In the genomic region with DNA sequence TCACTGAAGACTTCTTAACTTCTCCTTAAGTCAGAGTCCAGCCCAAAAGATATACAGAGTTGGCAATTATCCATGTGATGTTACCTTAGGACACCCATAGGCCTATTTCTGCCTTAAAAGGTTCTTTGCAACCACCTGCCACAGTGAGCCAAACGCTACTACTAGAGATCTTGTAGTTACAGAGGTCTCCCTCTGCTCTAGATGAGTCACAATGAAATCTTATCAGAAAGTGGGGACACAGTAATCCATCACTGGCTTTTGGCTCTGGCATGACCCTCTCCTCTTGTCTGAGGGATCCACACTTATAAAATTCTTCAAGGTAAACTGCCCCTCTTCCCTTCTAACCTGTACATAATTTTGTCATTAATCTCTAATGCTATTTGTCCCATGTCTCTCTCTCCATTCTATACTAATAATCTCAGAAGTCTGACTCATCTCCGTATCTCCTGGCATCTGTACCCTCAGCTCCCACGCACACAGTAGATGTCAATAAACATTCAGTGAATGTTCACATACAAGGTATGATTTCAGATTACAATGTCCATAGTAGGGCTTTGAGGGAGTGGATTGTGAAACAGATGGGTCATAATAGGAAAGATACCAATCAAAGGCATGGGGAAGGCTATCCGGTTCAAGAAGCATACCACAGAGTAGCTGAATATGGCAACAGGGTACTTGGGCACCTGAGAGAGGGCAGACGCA, we compare ENCODE assay signal across 9 cellular contexts.
DNase-seq lines count a peak whose midpoint lies in the region; ATAC-seq and TF ChIP-seq lines count a peak whose summit lies in the region.
"Had no signal": no experiment of that assay in that cellular context is flagged by ENCODE, and none has a peak within 500 bp of the region (broad histone marks: within the 10 kb centered on the region; RNA-seq: fewer than 3 reads in every experiment).

No MANE protein-coding gene starts in this region.

- peaks cover 11% of the 10 kb centered on the region for H4K20me1 ChIP-seq in IMR-90 (ENCODE audit: insufficient read depth, low read length)

- no peak overlapping the region for H3K23ac ChIP-seq in IMR-90 (ENCODE audit: low read depth, low read length)

- peaks cover 8% of the 10 kb centered on the region for H3K9me1 ChIP-seq in IMR-90 (ENCODE audit: insufficient read depth, low read length)

- H3K36me3 ChIP-seq in IMR-90 (ENCODE audit: control insufficient read depth, insufficient read depth, low read length) (no peaks in the 10 kb centered on the region; the same call in 1 of the 2 replicates), A673 (ENCODE audit: insufficient read depth, low read length, poor library complexity, severe bottlenecking) (no peaks in the 10 kb centered on the region)
- H3K36me3 ChIP-seq: neutrophil had no signal

- peak overlapping the region; percentile 13 for H3K4me3 Mint-ChIP-seq in Calu3 (ENCODE audit: low read depth, unreplicated experiment)

- in situ Hi-C loops in IMR-90 (cut with MboI; ENCODE audit: low sequenced_read_pairs): no loop called here

- H4K8ac ChIP-seq in IMR-90 (ENCODE audit: low read depth in 2 of 2, low read length in 2 of 2): no peak overlapping the region

- no peak overlapping the region for H2AFZ ChIP-seq in IMR-90 (replicated peaks; ENCODE audit: low read length, poor library complexity)

- H3K27me3 ChIP-seq in IMR-90 (ENCODE audit: control insufficient read depth, insufficient read depth, low read length) (no peaks in the 10 kb centered on the region), A673 (replicated peaks; ENCODE audit: insufficient read depth, low read depth, low read length, poor library complexity) (no peaks in the 10 kb centered on the region)
- H3K27me3 ChIP-seq: neutrophil had no signal

- no peak overlapping the region for H3K9ac ChIP-seq in IMR-90 (ENCODE audit: low read depth, low read length)

- H2BK120ac ChIP-seq in IMR-90 (ENCODE audit: low read depth, low read length): no peak overlapping the region

- H3K27me3 Mint-ChIP-seq in Calu3 (ENCODE audit: unreplicated experiment): no peaks in the 10 kb centered on the region

- no peak overlapping the region for H3K56ac ChIP-seq in IMR-90 (ENCODE audit: extremely low read depth, insufficient read depth, low read length)

- no peak overlapping the region for H2BK20ac ChIP-seq in IMR-90 (ENCODE audit: low read depth, low read length)

- no peak overlapping the region for H4K91ac ChIP-seq in IMR-90 (ENCODE audit: insufficient read depth, low read depth, low read length)

- H3K27ac Mint-ChIP-seq in Calu3 (ENCODE audit: unreplicated experiment): peak overlapping the region; percentile 21

- 67% methylated on average over 1 of the region's 5 CpGs; no CpG with 5 or more reads in 1 of the 2 experiments for WGBS in IMR-90 (ENCODE audit: extremely low coverage in 2 of 2, insufficient read length in 1 of 2), 2 experiments

- H3K4me1 Mint-ChIP-seq in Calu3 (ENCODE audit: low read depth, unreplicated experiment): peaks cover 39% of the 10 kb centered on the region

- no peak for TF ChIP-seq RAD21 in IMR-90 (IDR thresholded peaks at IDR 0.05; ENCODE audit: low read length)

- no peak overlapping the region; the same call in 1 of the 2 replicates for H2AK5ac ChIP-seq in IMR-90 (ENCODE audit: low read depth, low read length)

- POLR2A ChIA-PET in IMR-90 (lab: Charles Lee; ENCODE audit: unreplicated experiment): no interaction called here
- POLR2A ChIA-PET in A673 (lab: Charles Lee; ENCODE audit: low non-redundant PET): no interaction called here

- H3K4me3 ChIP-seq in IMR-90 (ENCODE audit: insufficient read depth, low read depth, low read length) (no peak overlapping the region), A673 (ENCODE audit: low read depth, low read length, poor library complexity, severe bottlenecking) (no peak overlapping the region)

- H4K5ac ChIP-seq in IMR-90 (ENCODE audit: low read depth, low read length): no peak overlapping the region

- H3K18ac ChIP-seq in IMR-90 (ENCODE audit: low read depth, low read length): peak overlapping the region; percentile 24; the same call in 1 of the 2 replicates

- peak; percentile 24 for DNase-seq in Calu3
- peak; percentile 80 for DNase-seq in IMR-90
- peak; percentile 71 for DNase-seq in dermis blood vessel endothelial cell
- DNase-seq in HPDE6-E6E7 (ENCODE audit: extremely low spot score): no peak
- DNase-seq in NCI-H2029 treated with DMSO at 0.1 percent for 48 hours (lab: John Stamatoyannopoulos, UW): no peak
- DNase-seq in A673 (ENCODE audit: low spot score): no peak
- no peak for DNase-seq in DMS153 treated with DMSO at 0.1 percent for 48 hours (lab: John Stamatoyannopoulos, UW; ENCODE audit: unreplicated experiment)

- H3K27ac ChIP-seq in IMR-90 (ENCODE audit: insufficient read depth, low read length) (no peak overlapping the region), A673 (ENCODE audit: low read depth, low read length, poor library complexity, severe bottlenecking) (no peak overlapping the region)
- H3K27ac ChIP-seq: neutrophil had no signal

- dilution Hi-C loops in IMR-90 (cut with HindIII; ENCODE audit: low sequenced_read_pairs, unreplicated experiment): no loop called here

- ATAC-seq in GM21447 (IDR thresholded peaks at IDR 0.05; ENCODE audit: unreplicated experiment): peak; percentile 18
- peak; percentile 48 for ATAC-seq in IMR-90 (ENCODE audit: low read depth)

- TF ChIP-seq CTCF in Calu3 (IDR thresholded peaks at IDR 0.05; ENCODE audit: unreplicated experiment) (no peak), IMR-90 (conservative IDR thresholded peaks at IDR 0.05; ENCODE audit: low read depth, low read length) (no peak), A673 (conservative IDR thresholded peaks at IDR 0.05; ENCODE audit: low read depth, low read length) (no peak)

- H2AK9ac ChIP-seq in IMR-90 (replicated peaks; ENCODE audit: low read depth, low read length, poor library complexity): no peak overlapping the region

- peaks cover 12% of the 10 kb centered on the region for H3K4me1 ChIP-seq in IMR-90 (ENCODE audit: control insufficient read depth, insufficient read depth, low read length)
- H3K4me1 ChIP-seq in A673 (ENCODE audit: insufficient read depth, low read length, poor library complexity, severe bottlenecking): no peaks in the 10 kb centered on the region

- no peaks in the 10 kb centered on the region for H3K36me3 Mint-ChIP-seq in Calu3 (ENCODE audit: insufficient read depth, unreplicated experiment)

- H3K4me2 ChIP-seq in IMR-90 (ENCODE audit: low read depth, low read length): peak overlapping the region; percentile 5; the same call in 1 of the 2 replicates

- H3K9me3 Mint-ChIP-seq in Calu3 (ENCODE audit: low read depth, unreplicated experiment): no peaks in the 10 kb centered on the region

- H3K9me3 ChIP-seq in IMR-90 (ENCODE audit: control insufficient read depth, insufficient read depth, low read length) (no peaks in the 10 kb centered on the region), A673 (ENCODE audit: low read depth, low read length, poor library complexity, severe bottlenecking) (no peaks in the 10 kb centered on the region)
- H3K9me3 ChIP-seq: neutrophil had no signal

- H2BK15ac ChIP-seq in IMR-90 (ENCODE audit: low read depth, low read length): 0 out of 3 replicates have a peak overlapping the region, but pooled peaks have one; percentile 19

- H3K14ac ChIP-seq in IMR-90 (replicated peaks; ENCODE audit: low read depth, low read length): 0 out of 2 replicates have a peak overlapping the region, but pooled peaks have one; percentile 2

- peaks cover 0 to 32% of the 10 kb centered on the region in 2 experiments; a peak in 2 of 4 replicates for H3K79me1 ChIP-seq in IMR-90 (ENCODE audit: low read depth in 1 of 2, low read length in 2 of 2)

- no peak overlapping the region for H2BK5ac ChIP-seq in IMR-90 (ENCODE audit: low read depth, low read length, poor library complexity, severe bottlenecking)

- intact Hi-C loops in Calu3 (cut with micrococcal nuclease; ENCODE audit: unreplicated experiment) (loop anchor here (1.0 to 5.0 kb wide), 3 partner anchors 41 to 113 kb away; no protein-coding TSS in a partner anchor), IMR-90 (cut with micrococcal nuclease) (loop anchor here (5.0 kb wide), 1 partner anchor 111 kb away; the partner anchor contains the start of gene SGMS1), A673 (cut with micrococcal nuclease; ENCODE audit: unreplicated experiment) (no loop called here)

- BruUV-seq in Calu3 (replicated peaks; lab: Mats Ljungman, UMichigan): no TSS peak
- no TSS peak for BruUV-seq in IMR-90 (replicated peaks; lab: Mats Ljungman, UMichigan)
- BruUV-seq in A673 (replicated peaks; lab: Mats Ljungman, UMichigan): no TSS peak

- TF ChIP-seq POLR2A in IMR-90 (IDR thresholded peaks at IDR 0.05; ENCODE audit: low read depth, low read length): no peak

- CTCF ChIA-PET in Calu3 (lab: Charles Lee) (interaction anchor here (0.6 kb wide), 1 partner anchor 25 kb away, joined by 3 read pairs; no protein-coding TSS in a partner anchor), IMR-90 (lab: Yijun Ruan, JAX) (no interaction called here), A673 (lab: Charles Lee) (no interaction called here)

- H3K4ac ChIP-seq in IMR-90 (ENCODE audit: low read depth, low read length): no peak overlapping the region

TF ChIP-seq in IMR-90, 13 proteins besides CTCF, POLR2A, EP300 and RAD21:
- TF ChIP-seq SMC3 (IDR thresholded peaks at IDR 0.05; ENCODE audit: low read depth, low read length) (no peak), MAZ (IDR thresholded peaks at IDR 0.05; ENCODE audit: borderline replicate concordance, low read depth, low read length) (no peak), RCOR1 (IDR thresholded peaks at IDR 0.05; ENCODE audit: insufficient replicate concordance, low read length) (no peak), FOS (IDR thresholded peaks at IDR 0.05; ENCODE audit: low read depth, low read length) (peak; percentile 57), CEBPB (IDR thresholded peaks at IDR 0.05; ENCODE audit: low read depth, low read length) (peak; percentile 96), CHD1 (IDR thresholded peaks at IDR 0.05; ENCODE audit: low read depth, low read length) (no peak), BHLHE40 (IDR thresholded peaks at IDR 0.05; ENCODE audit: low read depth, low read length) (no peak), RFX5 (IDR thresholded peaks at IDR 0.05; ENCODE audit: low read depth, low read length) (no peak)
- TF ChIP-seq, protein P1, sequence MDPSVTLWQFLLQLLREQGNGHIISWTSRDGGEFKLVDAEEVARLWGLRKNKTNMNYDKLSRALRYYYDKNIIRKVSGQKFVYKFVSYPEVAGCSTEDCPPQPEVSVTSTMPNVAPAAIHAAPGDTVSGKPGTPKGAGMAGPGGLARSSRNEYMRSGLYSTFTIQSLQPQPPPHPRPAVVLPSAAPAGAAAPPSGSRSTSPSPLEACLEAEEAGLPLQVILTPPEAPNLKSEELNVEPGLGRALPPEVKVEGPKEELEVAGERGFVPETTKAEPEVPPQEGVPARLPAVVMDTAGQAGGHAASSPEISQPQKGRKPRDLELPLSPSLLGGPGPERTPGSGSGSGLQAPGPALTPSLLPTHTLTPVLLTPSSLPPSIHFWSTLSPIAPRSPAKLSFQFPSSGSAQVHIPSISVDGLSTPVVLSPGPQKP (IDR thresholded peaks at IDR 0.05; ENCODE audit: borderline replicate concordance, low read depth, low read length): no peak

Comparison
In these comparisons a context has a peak if more than half of its experiments do, and no peak if none do; other contexts are left out.
1. DNase-seq: peak in Calu3 (single experiment), IMR-90 (single experiment) and dermis blood vessel endothelial cell (single experiment); none in HPDE6-E6E7 (single experiment), NCI-H2029 treated with DMSO at 0.1 percent for 48 hours (single experiment), A673 (single experiment) and DMS153 treated with DMSO at 0.1 percent for 48 hours (single experiment).